In the genomic region with DNA sequence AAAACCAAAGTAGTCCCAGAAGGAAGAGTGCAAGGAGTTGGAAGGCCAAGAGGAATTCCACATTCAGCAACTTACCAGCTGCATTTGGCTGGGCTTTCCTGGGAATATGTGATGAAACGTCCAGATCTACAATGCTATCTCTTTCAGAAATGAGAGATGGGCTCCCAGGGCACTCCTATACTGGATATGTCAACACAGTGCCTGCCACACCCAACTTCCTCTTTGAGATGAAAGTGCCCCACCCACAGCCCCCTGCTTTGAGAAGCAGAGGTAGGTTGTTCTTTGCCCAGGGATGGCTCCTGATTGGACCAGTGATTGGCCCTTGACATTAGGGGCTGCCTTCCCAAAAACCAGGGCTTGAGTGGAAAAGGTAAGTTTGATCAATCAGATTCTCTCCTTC, we compare ENCODE assay signal across 3 cellular contexts. TPM values are rescaled to one million over a fixed set of nuclear protein-coding genes. Genes with fewer than 3 reads are reported as not detected.
"Had no signal": no experiment of that assay in that cellular context is flagged by ENCODE, and none has a peak within 500 bp of the region (broad histone marks: within the 10 kb centered on the region; RNA-seq: fewer than 3 reads in every experiment).

No MANE protein-coding gene starts in this region.

RNA-seq across cellular contexts. Expression of a gene that starts 36.2 kb away (rescaled TPM):
- total RNA-seq: activated naive CD4-positive, alpha-beta T cell treated with anti-CD3 and anti-CD28 coated beads for 36 hours; endothelial cell of umbilical vein had no signal
- polyA plus RNA-seq: cardiac muscle cell had no signal
